In the genomic region with DNA sequence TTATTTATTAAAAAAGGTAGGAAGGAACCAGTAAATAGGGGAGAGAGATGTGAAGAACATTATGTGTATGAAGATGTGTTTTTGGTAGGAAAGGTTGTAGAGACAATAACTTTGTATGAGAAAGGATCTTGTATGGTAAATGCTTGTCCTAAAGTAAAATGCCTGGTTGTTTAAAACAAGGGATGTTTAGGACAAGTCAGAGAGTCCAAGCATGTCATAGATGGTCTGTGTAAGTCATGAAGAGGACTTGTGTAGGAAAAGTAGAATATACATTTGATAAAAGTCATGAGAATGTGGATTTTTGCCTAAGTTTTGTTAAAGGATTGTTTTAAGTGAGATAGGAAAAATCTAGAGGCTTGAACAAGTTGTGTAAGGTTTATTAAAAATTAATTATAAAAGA, we compare ENCODE assay signal across 21 cellular contexts.
DNase-seq lines count a peak whose midpoint lies in the region; TF ChIP-seq lines count a peak whose summit lies in the region.
"Had no signal": no experiment of that assay in that cellular context is flagged by ENCODE, and none has a peak within 500 bp of the region (broad histone marks: within the 10 kb centered on the region; RNA-seq: fewer than 3 reads in every experiment).

No MANE protein-coding gene starts in this region.

- H3K27me3 ChIP-seq in breast epithelium = no peaks in the 10 kb centered on the region

- no peaks in the 10 kb centered on the region for H3K27me3 Mint-ChIP-seq in MCF 10A (ENCODE audit: insufficient read depth, unreplicated experiment)
- H3K27me3 Mint-ChIP-seq: IgD-negative memory B cell had no signal

- BruUV-seq in MCF 10A (replicated peaks; lab: Mats Ljungman, UMichigan) = no TSS peak

- H3K27ac ChIP-seq in breast epithelium (no peak overlapping the region), substantia nigra (ENCODE audit: low read depth, low read length, poor library complexity, severe bottlenecking) (no peak overlapping the region)

- no peak overlapping the region for H3K27ac Mint-ChIP-seq in MCF 10A (ENCODE audit: low read depth, unreplicated experiment)
- H3K27ac Mint-ChIP-seq: HFFc6, IgD-negative memory B cell, T-cell had no signal

- H3K9me3 Mint-ChIP-seq in MCF 10A (ENCODE audit: unreplicated experiment) = peaks cover 16% of the 10 kb centered on the region

- DNase-seq in MCF 10A (ENCODE audit: unreplicated experiment) (peak; percentile 22), breast epithelium (ENCODE audit: low spot score in 2 of 2) (no peak), LHCN-M2 (ENCODE audit: low read depth) (peak; percentile 12), RPMI7951 (ENCODE audit: low read depth) (peak; percentile 38), myocyte (ENCODE audit: low read depth) (peak; percentile 2), hippocampal formation (lab: John Stamatoyannopoulos, UW) (no peak), substantia nigra (lab: John Stamatoyannopoulos, UW) (no peak), islet precursor cell (no peak)
- DNase-seq: COR-L47, DMS79 treated with DMSO at 0.1 percent for 48 hours, GDM1, HFFc6, MV-4-11, NCI-H146, NCI-H2081, NCI-H345, NCI-H526, SK-N-SH, T-cell, T-helper 9 cell had no signal

- H3K4me1 Mint-ChIP-seq in MCF 10A (ENCODE audit: insufficient read depth, unreplicated experiment) = peaks cover 6% of the 10 kb centered on the region
- H3K4me1 Mint-ChIP-seq: IgD-negative memory B cell, T-cell had no signal

- intact Hi-C loops in MCF 10A (cut with micrococcal nuclease) = no loop called here
- intact Hi-C loops in breast epithelium (cut with DNase I; ENCODE audit: low total_unique reads) = no loop called here

- POLR2A ChIA-PET in MCF 10A (lab: Yijun Ruan, JAX) = no interaction called here

- no peak for TF ChIP-seq POLR2A in breast epithelium (IDR thresholded peaks at IDR 0.05)

- no peaks in the 10 kb centered on the region for H3K36me3 ChIP-seq in breast epithelium

- H3K4me3 Mint-ChIP-seq in MCF 10A (ENCODE audit: unreplicated experiment) = no peak overlapping the region
- H3K4me3 Mint-ChIP-seq: HFFc6, IgD-negative memory B cell, T-cell had no signal

- H3K4me1 ChIP-seq in breast epithelium = no peaks in the 10 kb centered on the region

- no peak for TF ChIP-seq CTCF in MCF 10A (IDR thresholded peaks at IDR 0.05; ENCODE audit: unreplicated experiment)
- no peak for TF ChIP-seq CTCF in breast epithelium (IDR thresholded peaks at IDR 0.05)

- no peak overlapping the region for H3K4me3 ChIP-seq in breast epithelium

- H3K9me3 ChIP-seq in breast epithelium = peaks cover 0 to 16% of the 10 kb centered on the region in 2 donors
- H3K9me3 ChIP-seq: SK-N-SH had no signal

- CTCF ChIA-PET in MCF 10A (lab: Yijun Ruan, JAX) = no interaction called here

- no peaks in the 10 kb centered on the region for H3K36me3 Mint-ChIP-seq in MCF 10A (ENCODE audit: insufficient read depth, unreplicated experiment)

Comparison
In these comparisons a context has a peak if more than half of its experiments do, and no peak if none do; other contexts are left out.
1. DNase-seq: peak in MCF 10A (single experiment), LHCN-M2 (single experiment), RPMI7951 (single experiment) and myocyte (single experiment); none in breast epithelium (0 of 2), hippocampal formation (0 of 2), substantia nigra (0 of 49) and islet precursor cell (single experiment).